ENCODE assay signal across 1 cellular context in genomic region chr2:72825271-72826155, GRCh38.
TF ChIP-seq lines count a peak whose summit lies in the region.

Gene EXOC6B (minus strand): TSS chr2:72826033.

TF ChIP-seq in GM23338, 12 proteins besides CTCF, POLR2A, EP300 and RAD21 (continued from another document):
- TF ChIP-seq ZNF462 (CRISPR knock-in tag; IDR thresholded peaks at IDR 0.05) (no peak), ZNF114 (CRISPR knock-in tag; IDR thresholded peaks at IDR 0.05) (no peak)
